8 cellular contexts compared by ENCODE assay signal in genomic region chr1:15680614-15681345, GRCh38. TPM values are rescaled to one million over a fixed set of nuclear protein-coding genes. Genes with fewer than 3 reads are reported as not detected.
DNase-seq lines count a peak whose midpoint lies in the region; ATAC-seq, FAIRE-seq and TF ChIP-seq lines count a peak whose summit lies in the region.

No MANE protein-coding gene starts in this region.

- no peak overlapping the region for H3K4me3 ChIP-seq in skeletal muscle cell (ENCODE audit: low read depth, low read length)

- no peak for TF ChIP-seq POLR2A in erythroblast (IDR thresholded peaks at IDR 0.05; ENCODE audit: low read length)

- ATAC-seq in GM19035 (IDR thresholded peaks at IDR 0.05; ENCODE audit: unreplicated experiment) (no peak), left lobe of liver (no peak), HG03571 (IDR thresholded peaks at IDR 0.05; ENCODE audit: unreplicated experiment) (no peak)

- DNase-seq in NCI-H460 (ENCODE audit: extremely low read depth, low read depth) (peak; percentile 26), erythroblast (lab: John Stamatoyannopoulos, UW) (peak; percentile 39 to 56), skeletal muscle cell (ENCODE audit: low read depth) (peak; percentile 81), NCI-H146 treated with DMSO at 0.1 percent for 48 hours (lab: John Stamatoyannopoulos, UW; ENCODE audit: unreplicated experiment) (no peak), left lobe of liver (ENCODE audit: low spot score) (no peak)

- FAIRE-seq in G401.6 (lab: Jason Lieb, UNC) = peak; percentile 62

RNA-seq across cellular contexts. Expression of gene PLEKHM2, which starts 3.3 kb away (rescaled TPM):
- total RNA-seq in NCI-H460 (2014; rRNA removed; shearing (Covaris generic)) = 20.6 and 21.0 TPM in 2 replicates
- 33.3 and 39.5 TPM in 2 replicates for polyA plus RNA-seq in NCI-H460 (2014; cell fraction: nucleus; rRNA removed)
- total RNA-seq in left lobe of liver = 22.0 TPM

RNA-seq across cellular contexts. Expression of gene SLC25A34, which starts 55.3 kb away (rescaled TPM):
- total RNA-seq in NCI-H460 (2014; rRNA removed; shearing (Covaris generic)) = 0.12 TPM in 1 of 2 replicates, not detected in the other
- polyA plus RNA-seq in NCI-H460 (2014; cell fraction: nucleus; rRNA removed) = 0.02 and 0.15 TPM in 2 replicates
- 12.3 TPM for total RNA-seq in left lobe of liver

Comparison
In these comparisons a context has a peak if more than half of its experiments do, and no peak if none do; other contexts are left out.
1. DNase-seq: peak in NCI-H460 (single experiment), erythroblast (2 of 2) and skeletal muscle cell (single experiment); none in NCI-H146 treated with DMSO at 0.1 percent for 48 hours (single experiment) and left lobe of liver (single experiment).
2. RNA of gene SLC25A34, which starts 55.3 kb away (total RNA-seq): 12.3 TPM in left lobe of liver (single experiment); 0.12 TPM in NCI-H460; every median in the first group is over 10 times any median in the second.